ENCODE assay signal across 12 cellular contexts in genomic region chr4:173537628-173538147, GRCh38. TPM values are rescaled to one million over a fixed set of nuclear protein-coding genes. Genes with fewer than 3 reads are reported as not detected.
DNase-seq lines count a peak whose midpoint lies in the region; ATAC-seq and TF ChIP-seq lines count a peak whose summit lies in the region.
"Had no signal": no experiment of that assay in that cellular context is flagged by ENCODE, and none has a peak within 500 bp of the region (broad histone marks: within the 10 kb centered on the region; RNA-seq: fewer than 3 reads in every experiment).

No MANE protein-coding gene starts in this region.

- POLR2A ChIA-PET in activated CD8-positive, alpha-beta T cell treated with anti-CD3 and anti-CD28 coated beads for 36 hours (lab: Charles Lee), result interaction anchor here (1.3 kb wide), 1 partner anchor 22 kb away, joined by 3 read pairs; no protein-coding TSS in a partner anchor
- POLR2A ChIA-PET in activated CD4-positive, alpha-beta T cell treated with anti-CD3 and anti-CD28 coated beads for 36 hours (lab: Charles Lee), result no interaction called here

- peaks cover 6 to 15% of the 10 kb centered on the region in 2 experiments for H3K4me1 Mint-ChIP-seq in H9
- H3K4me1 Mint-ChIP-seq in activated CD8-positive, alpha-beta T cell treated with anti-CD3 and anti-CD28 coated beads for 36 hours (ENCODE audit: low read depth), result peaks cover 13% of the 10 kb centered on the region
- H3K4me1 Mint-ChIP-seq in activated CD4-positive, alpha-beta T cell treated with anti-CD3 and anti-CD28 coated beads for 36 hours, result peaks cover 8% of the 10 kb centered on the region

- no peak for ATAC-seq in activated CD8-positive, alpha-beta T cell treated with anti-CD3 and anti-CD28 coated beads for 36 hours
- ATAC-seq in HG03135 (IDR thresholded peaks at IDR 0.05; ENCODE audit: unreplicated experiment), result no peak
- no peak for ATAC-seq in activated CD4-positive, alpha-beta T cell treated with anti-CD3 and anti-CD28 coated beads for 36 hours
- ATAC-seq: activated T-helper 17 cell treated with anti-CD3 and anti-CD28 coated beads, Interleukin-2, amount 50 U/mL, for 72 hours; natural killer cell had no signal

- H4K8ac ChIP-seq in H9 (replicated peaks; ENCODE audit: insufficient read length, low read depth, low read length), result no peak overlapping the region

- H3K79me1 ChIP-seq in H9 (ENCODE audit: insufficient read depth, low read depth, low read length, poor library complexity, severe bottlenecking), result no peaks in the 10 kb centered on the region

- no peak overlapping the region for H3T11ph ChIP-seq in H9 (ENCODE audit: low read length)

- H4K20me1 ChIP-seq in H9 (ENCODE audit: control insufficient read depth, insufficient read depth, insufficient read length), result no peaks in the 10 kb centered on the region

- H3K23ac ChIP-seq in H9 (ENCODE audit: insufficient read length, low read depth, low read length), result no peak overlapping the region

- H3K23me2 ChIP-seq in H9 (ENCODE audit: insufficient read length, low read depth, low read length, poor library complexity, severe bottlenecking), result peaks cover 8% of the 10 kb centered on the region

- no peak for TF ChIP-seq CTCF in H9 (conservative IDR thresholded peaks at IDR 0.05)
- TF ChIP-seq CTCF in activated CD8-positive, alpha-beta T cell treated with anti-CD3 and anti-CD28 coated beads for 36 hours (IDR thresholded peaks at IDR 0.05), result no peak

- H3K9ac ChIP-seq in H9 (ENCODE audit: extremely low read depth, insufficient read length, low read length), result no peak overlapping the region

- peak overlapping the region; percentile 27 for H3K4me2 ChIP-seq in H9 (ENCODE audit: insufficient read depth, insufficient read length, low read length)

- H2BK20ac ChIP-seq in H9 (ENCODE audit: low read depth, low read length, poor library complexity, severe bottlenecking), result no peak overlapping the region

- H2BK12ac ChIP-seq in H9 (ENCODE audit: insufficient read length, low read depth, low read length), result no peak overlapping the region

- no CpG with 5 or more reads among the region's 20 CpGs for WGBS in H9 (ENCODE audit: extremely low coverage, insufficient read length, low lambda C conversion rate)

- no peak overlapping the region for H3K27ac ChIP-seq in H9 (ENCODE audit: insufficient read length, low read depth, low read length)
- peak overlapping the region in 3 of 21 experiments; percentile 37 to 75 (median 53) for H3K27ac ChIP-seq in skin epidermis
- no peak overlapping the region for H3K27ac ChIP-seq in SJCRH30

- no peak overlapping the region for H2BK15ac ChIP-seq in H9 (ENCODE audit: low read depth, low read length)

- H4K5ac ChIP-seq in H9 (ENCODE audit: insufficient read length, low read depth, low read length), result no peak overlapping the region

- peaks cover 100% of the 10 kb centered on the region for H3K27me3 Mint-ChIP-seq in H9 (ENCODE audit: low read depth)
- peaks cover 75% of the 10 kb centered on the region for H3K27me3 Mint-ChIP-seq in activated CD8-positive, alpha-beta T cell treated with anti-CD3 and anti-CD28 coated beads for 36 hours
- peaks cover 75% of the 10 kb centered on the region for H3K27me3 Mint-ChIP-seq in activated CD4-positive, alpha-beta T cell treated with anti-CD3 and anti-CD28 coated beads for 36 hours

- no peak overlapping the region for H3K56ac ChIP-seq in H9 (ENCODE audit: insufficient read length, low read depth, low read length)

- H2BK120ac ChIP-seq in H9 (ENCODE audit: low read depth, low read length, poor library complexity, severe bottlenecking), result no peak overlapping the region

- CTCF ChIA-PET in activated CD8-positive, alpha-beta T cell treated with anti-CD3 and anti-CD28 coated beads for 36 hours (lab: Charles Lee), result interaction anchor here (1.4 kb wide), 1 partner anchor 34 kb away, joined by 5 read pairs; no protein-coding TSS in a partner anchor
- CTCF ChIA-PET in activated CD4-positive, alpha-beta T cell treated with anti-CD3 and anti-CD28 coated beads for 36 hours (lab: Charles Lee), result interaction anchor here (0.6 to 1.2 kb wide), 2 partner anchors 15 to 861 kb away, joined by 3 to 4 read pairs; no protein-coding TSS in a partner anchor

- intact Hi-C loops in activated CD8-positive, alpha-beta T cell treated with anti-CD3 and anti-CD28 coated beads for 36 hours (cut with micrococcal nuclease), result no loop called here
- intact Hi-C loops in activated CD4-positive, alpha-beta T cell treated with anti-CD3 and anti-CD28 coated beads for 36 hours (cut with DNase I, micrococcal nuclease), result loop anchor here in 1 of 2 experiments (5.0 kb wide), 1 partner anchor 35 kb away; no protein-coding TSS in a partner anchor

- H3K4ac ChIP-seq in H9 (ENCODE audit: low read depth, low read length), result no peak overlapping the region

- no peak overlapping the region for H4K91ac ChIP-seq in H9 (ENCODE audit: insufficient read length, low read depth, low read length)

- peaks cover 75% of the 10 kb centered on the region for H3K27me3 ChIP-seq in H9 (ENCODE audit: insufficient read depth, low read length)
- no peaks in the 10 kb centered on the region for H3K27me3 ChIP-seq in SJCRH30

- H2AK5ac ChIP-seq in H9 (ENCODE audit: insufficient read length, low read length), result no peak overlapping the region

- DNase-seq in H9, result no peak
- DNase-seq in activated CD8-positive, alpha-beta T cell treated with anti-CD3 and anti-CD28 coated beads for 36 hours, result no peak
- DNase-seq in pons (ENCODE audit: low spot score), result no peak
- DNase-seq in SJCRH30, result no peak
- DNase-seq in activated CD4-positive, alpha-beta T cell treated with anti-CD3 and anti-CD28 coated beads for 36 hours, result no peak
- DNase-seq: natural killer cell, NCI-H2029, SW 1271 had no signal

- peak overlapping the region; percentile 37; the same call in 1 of the 2 replicates for H3K4me3 ChIP-seq in iPS-18c (ENCODE audit: insufficient read depth, low read depth, low read length)
- H3K4me3 ChIP-seq in skin epidermis, result peak overlapping the region in 4 of 7 experiments; percentile 12 to 30 (median 18)
- H3K4me3 ChIP-seq in SJCRH30, result no peak overlapping the region

- H3K14ac ChIP-seq in H9 (ENCODE audit: insufficient read depth, low read length), result no peak overlapping the region

- no peaks in the 10 kb centered on the region for H3K36me3 ChIP-seq in SJCRH30

- no peak overlapping the region for H2BK5ac ChIP-seq in H9 (ENCODE audit: insufficient read length, low read length)

- no peak overlapping the region for H3K18ac ChIP-seq in H9 (ENCODE audit: insufficient read length, low read depth, low read length)

- no peak overlapping the region for H2AFZ ChIP-seq in H9 (ENCODE audit: low read length)

- H3K4me1 ChIP-seq in H9 (ENCODE audit: insufficient read depth, low read length), result no peaks in the 10 kb centered on the region
- H3K4me1 ChIP-seq in SJCRH30, result no peaks in the 10 kb centered on the region

- no peak overlapping the region for H3K27ac Mint-ChIP-seq in H9
- no peak overlapping the region for H3K27ac Mint-ChIP-seq in activated CD8-positive, alpha-beta T cell treated with anti-CD3 and anti-CD28 coated beads for 36 hours
- H3K27ac Mint-ChIP-seq in activated CD4-positive, alpha-beta T cell treated with anti-CD3 and anti-CD28 coated beads for 36 hours, result no peak overlapping the region
- H3K27ac Mint-ChIP-seq: activated T-helper 17 cell treated with anti-CD3 and anti-CD28 coated beads, Interleukin-2, amount 50 U/mL, for 72 hours; natural killer cell had no signal

- H3K4me3 Mint-ChIP-seq in H9, result peak overlapping the region in 1 of 2 experiments; percentile 74; a peak in 3 of 5 replicates
- peak overlapping the region; percentile 52 for H3K4me3 Mint-ChIP-seq in activated CD8-positive, alpha-beta T cell treated with anti-CD3 and anti-CD28 coated beads for 36 hours
- H3K4me3 Mint-ChIP-seq in activated CD4-positive, alpha-beta T cell treated with anti-CD3 and anti-CD28 coated beads for 36 hours, result no peak overlapping the region

- peaks cover 0 to 3% of the 10 kb centered on the region in 2 experiments; a peak in 1 of 5 replicates for H3K9me3 Mint-ChIP-seq in H9
- H3K9me3 Mint-ChIP-seq in activated CD8-positive, alpha-beta T cell treated with anti-CD3 and anti-CD28 coated beads for 36 hours, result no peaks in the 10 kb centered on the region
- H3K9me3 Mint-ChIP-seq in activated CD4-positive, alpha-beta T cell treated with anti-CD3 and anti-CD28 coated beads for 36 hours (ENCODE audit: low read depth), result peaks cover 3% of the 10 kb centered on the region
- H3K9me3 Mint-ChIP-seq: natural killer cell had no signal

- no peaks in the 10 kb centered on the region for H3K36me3 Mint-ChIP-seq in H9 (ENCODE audit: insufficient read depth in 1 of 3, low read depth in 3 of 3)
- H3K36me3 Mint-ChIP-seq in activated CD8-positive, alpha-beta T cell treated with anti-CD3 and anti-CD28 coated beads for 36 hours (ENCODE audit: low read depth), result no peaks in the 10 kb centered on the region
- H3K36me3 Mint-ChIP-seq in activated CD4-positive, alpha-beta T cell treated with anti-CD3 and anti-CD28 coated beads for 36 hours (ENCODE audit: low read depth), result no peaks in the 10 kb centered on the region

- no peaks in the 10 kb centered on the region for H3K9me3 ChIP-seq in H9 (ENCODE audit: control insufficient read depth, low read depth, low read length)
- no peaks in the 10 kb centered on the region for H3K9me3 ChIP-seq in iPS-18c (ENCODE audit: control insufficient read depth, insufficient read depth, low read length)
- no peaks in the 10 kb centered on the region for H3K9me3 ChIP-seq in SJCRH30 (replicated peaks)

- no peaks in the 10 kb centered on the region for H3K79me2 ChIP-seq in H9 (ENCODE audit: insufficient read depth, low read length)

RNA-seq across cellular contexts. Expression of gene HAND2, which starts 7.7 kb away (rescaled TPM):
- not detected in 2 replicates for total RNA-seq in H9 (2021)
- not detected for total RNA-seq in activated CD8-positive, alpha-beta T cell treated with anti-CD3 and anti-CD28 coated beads for 36 hours
- 2.3 and 3.4 TPM in 2 replicates for total RNA-seq in SJCRH30 (2014; rRNA removed; shearing (Covaris generic))
- not detected for total RNA-seq in activated CD4-positive, alpha-beta T cell treated with anti-CD3 and anti-CD28 coated beads for 36 hours
- total RNA-seq: activated T-helper 17 cell treated with anti-CD3 and anti-CD28 coated beads, Interleukin-2, amount 50 U/mL, for 72 hours; natural killer cell had no signal
